In genomic region chr1:199287632-199288031, GRCh38 we compare ENCODE assay signal across 1 cellular context.
TF ChIP-seq lines count a peak whose summit lies in the region.

No MANE protein-coding gene starts in this region.

TF ChIP-seq in GM12878, 131 proteins besides CTCF, POLR2A, EP300 and RAD21 (continued from another document):
- no peak for TF ChIP-seq NKRF (conservative IDR thresholded peaks at IDR 0.05)
- TF ChIP-seq ZBTB33 (IDR thresholded peaks at IDR 0.05): no peak
- TF ChIP-seq IKZF2 (IDR thresholded peaks at IDR 0.05): no peak
- TF ChIP-seq CREB1 (IDR thresholded peaks at IDR 0.05; ENCODE audit: low read depth): no peak
- TF ChIP-seq ATF2 (IDR thresholded peaks at IDR 0.05; ENCODE audit: low read length): no peak
